ENCODE assay signal across 1 cellular context in the genomic region with DNA sequence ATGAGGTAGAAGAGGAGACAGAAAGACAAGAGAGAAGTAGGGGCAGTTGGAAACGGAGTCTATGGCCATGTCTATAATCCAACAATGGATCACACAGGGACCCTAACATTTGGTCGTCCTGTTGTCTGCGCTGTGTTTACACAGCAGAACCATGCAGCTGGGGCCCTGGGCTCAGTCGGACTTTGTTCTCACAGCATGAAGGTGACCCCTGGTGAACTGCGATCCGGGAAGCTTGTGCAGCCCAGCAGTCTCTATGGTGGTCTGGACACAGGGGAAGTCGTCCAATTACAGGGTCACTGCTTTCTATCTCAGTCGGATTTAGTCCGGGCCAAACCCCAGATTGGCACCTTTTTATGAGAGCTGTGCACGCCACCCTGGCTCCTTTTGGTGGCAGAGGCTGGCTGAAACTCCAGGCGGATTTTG.
TF ChIP-seq lines count a peak whose summit lies in the region.

No MANE protein-coding gene starts in this region.

TF ChIP-seq in HepG2, 621 proteins besides CTCF, POLR2A, EP300 and RAD21 (continued from another document and continues in another):
- TF ChIP-seq, protein P1, sequence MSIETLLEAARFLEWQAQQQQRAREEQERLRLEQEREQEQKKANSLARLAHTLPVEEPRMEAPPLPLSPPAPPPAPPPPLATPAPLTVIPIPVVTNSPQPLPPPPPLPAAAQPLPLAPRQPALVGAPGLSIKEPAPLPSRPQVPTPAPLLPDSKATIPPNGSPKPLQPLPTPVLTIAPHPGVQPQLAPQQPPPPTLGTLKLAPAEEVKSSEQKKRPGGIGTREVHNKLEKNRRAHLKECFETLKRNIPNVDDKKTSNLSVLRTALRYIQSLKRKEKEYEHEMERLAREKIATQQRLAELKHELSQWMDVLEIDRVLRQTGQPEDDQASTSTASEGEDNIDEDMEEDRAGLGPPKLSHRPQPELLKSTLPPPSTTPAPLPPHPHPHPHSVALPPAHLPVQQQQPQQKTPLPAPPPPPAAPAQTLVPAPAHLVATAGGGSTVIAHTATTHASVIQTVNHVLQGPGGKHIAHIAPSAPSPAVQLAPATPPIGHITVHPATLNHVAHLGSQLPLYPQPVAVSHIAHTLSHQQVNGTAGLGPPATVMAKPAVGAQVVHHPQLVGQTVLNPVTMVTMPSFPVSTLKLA (IDR thresholded peaks at IDR 0.05), result no peak
- TF ChIP-seq SIN3B (IDR thresholded peaks at IDR 0.05; ENCODE audit: low read length) (0 out of 2 replicates have a peak, but pooled peaks have one; percentile 14), PCBP1 (IDR thresholded peaks at IDR 0.05; ENCODE audit: borderline replicate concordance, low read depth, low read length) (no peak), SP4 (CRISPR knock-in tag; IDR thresholded peaks at IDR 0.05) (no peak; the same call in none of the 2 replicates), SAP130 (CRISPR knock-in tag; IDR thresholded peaks at IDR 0.05; ENCODE audit: low read depth) (peak; percentile 90), CHD2 (IDR thresholded peaks at IDR 0.05; ENCODE audit: low read depth, low read length) (0 out of 2 replicates have a peak, but pooled peaks have one; percentile 6), U2AF1 (optimal IDR thresholded peaks at IDR 0.05; ENCODE audit: low read depth, low read length) (peak; percentile 61), HOMEZ (CRISPR knock-in tag; IDR thresholded peaks at IDR 0.05; ENCODE audit: low read depth) (peak; percentile 98), CEBPB (IDR thresholded peaks at IDR 0.05; ENCODE audit: borderline replicate concordance, low read depth, low read length) (no peak), RAD51 (IDR thresholded peaks at IDR 0.05; ENCODE audit: borderline replicate concordance) (no peak), FOXO4 (CRISPR knock-in tag; conservative IDR thresholded peaks at IDR 0.05) (0 out of 2 replicates have a peak, but pooled peaks have one; percentile 86), MED8 (CRISPR knock-in tag; IDR thresholded peaks at IDR 0.05; ENCODE audit: insufficient replicate concordance) (peak; percentile 78), ZNF20 (CRISPR knock-in tag; IDR thresholded peaks at IDR 0.05) (no peak), ZNF784 (CRISPR knock-in tag; IDR thresholded peaks at IDR 0.05; ENCODE audit: borderline replicate concordance) (peak; percentile 94), ZBTB2 (CRISPR knock-in tag; IDR thresholded peaks at IDR 0.05; ENCODE audit: low read depth) (no peak), LCORL (IDR thresholded peaks at IDR 0.05) (0 out of 2 replicates have a peak, but pooled peaks have one; percentile 52), LCORL (CRISPR knock-in tag; IDR thresholded peaks at IDR 0.05) (peak; percentile 98), NCOA2 (CRISPR knock-in tag; IDR thresholded peaks at IDR 0.05) (peak; percentile 97), HOXA3 (CRISPR knock-in tag; IDR thresholded peaks at IDR 0.05) (peak; percentile 98), ZFY (CRISPR knock-in tag; IDR thresholded peaks at IDR 0.05) (peak; percentile 82), MAF1 (CRISPR knock-in tag; IDR thresholded peaks at IDR 0.05; ENCODE audit: borderline replicate concordance) (peak; percentile 33; the same call in 1 of the 2 replicates), PAF1 (CRISPR knock-in tag; IDR thresholded peaks at IDR 0.05) (no peak), ZNF292 (CRISPR knock-in tag; IDR thresholded peaks at IDR 0.05; ENCODE audit: borderline replicate concordance, low read depth) (peak; percentile 100), ELF3 (CRISPR knock-in tag; IDR thresholded peaks at IDR 0.05) (peak; percentile 98), HHEX (CRISPR knock-in tag; IDR thresholded peaks at IDR 0.05) (peak; percentile 82), ZBTB7A (CRISPR knock-in tag; IDR thresholded peaks at IDR 0.05) (peak; percentile 98), ZNF143 (CRISPR knock-in tag; IDR thresholded peaks at IDR 0.05) (peak; percentile 47), ZSCAN9 (CRISPR knock-in tag; IDR thresholded peaks at IDR 0.05; ENCODE audit: borderline replicate concordance) (peak; percentile 76), ZNF775 (CRISPR knock-in tag; IDR thresholded peaks at IDR 0.05; ENCODE audit: borderline replicate concordance) (0 out of 2 replicates have a peak, but pooled peaks have one; percentile 9), GPBP1L1 (CRISPR knock-in tag; IDR thresholded peaks at IDR 0.05) (no peak), ZNF335 (CRISPR knock-in tag; IDR thresholded peaks at IDR 0.05) (0 out of 2 replicates have a peak, but pooled peaks have one; percentile 70), ZNF513 (CRISPR knock-in tag; conservative IDR thresholded peaks at IDR 0.05) (no peak), JARID2 (CRISPR knock-in tag; IDR thresholded peaks at IDR 0.05; ENCODE audit: insufficient replicate concordance) (no peak), ZBTB21 (CRISPR knock-in tag; IDR thresholded peaks at IDR 0.05) (peak; percentile 66), ZNF883 (CRISPR knock-in tag; IDR thresholded peaks at IDR 0.05; ENCODE audit: not compliant biosample characterization) (peak; percentile 79), ZNF557 (CRISPR knock-in tag; IDR thresholded peaks at IDR 0.05) (peak; percentile 85; the same call in 1 of the 2 replicates), ZNF720 (CRISPR knock-in tag; IDR thresholded peaks at IDR 0.05) (peak; percentile 62; the same call in 1 of the 2 replicates), JUND (CRISPR knock-in tag; IDR thresholded peaks at IDR 0.05) (peak; percentile 88)
- TF ChIP-seq, protein P2, sequence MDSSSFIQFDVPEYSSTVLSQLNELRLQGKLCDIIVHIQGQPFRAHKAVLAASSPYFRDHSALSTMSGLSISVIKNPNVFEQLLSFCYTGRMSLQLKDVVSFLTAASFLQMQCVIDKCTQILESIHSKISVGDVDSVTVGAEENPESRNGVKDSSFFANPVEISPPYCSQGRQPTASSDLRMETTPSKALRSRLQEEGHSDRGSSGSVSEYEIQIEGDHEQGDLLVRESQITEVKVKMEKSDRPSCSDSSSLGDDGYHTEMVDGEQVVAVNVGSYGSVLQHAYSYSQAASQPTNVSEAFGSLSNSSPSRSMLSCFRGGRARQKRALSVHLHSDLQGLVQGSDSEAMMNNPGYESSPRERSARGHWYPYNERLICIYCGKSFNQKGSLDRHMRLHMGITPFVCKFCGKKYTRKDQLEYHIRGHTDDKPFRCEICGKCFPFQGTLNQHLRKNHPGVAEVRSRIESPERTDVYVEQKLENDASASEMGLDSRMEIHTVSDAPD (CRISPR knock-in tag; IDR thresholded peaks at IDR 0.05), result peak; percentile 95
- TF ChIP-seq, protein P3, sequence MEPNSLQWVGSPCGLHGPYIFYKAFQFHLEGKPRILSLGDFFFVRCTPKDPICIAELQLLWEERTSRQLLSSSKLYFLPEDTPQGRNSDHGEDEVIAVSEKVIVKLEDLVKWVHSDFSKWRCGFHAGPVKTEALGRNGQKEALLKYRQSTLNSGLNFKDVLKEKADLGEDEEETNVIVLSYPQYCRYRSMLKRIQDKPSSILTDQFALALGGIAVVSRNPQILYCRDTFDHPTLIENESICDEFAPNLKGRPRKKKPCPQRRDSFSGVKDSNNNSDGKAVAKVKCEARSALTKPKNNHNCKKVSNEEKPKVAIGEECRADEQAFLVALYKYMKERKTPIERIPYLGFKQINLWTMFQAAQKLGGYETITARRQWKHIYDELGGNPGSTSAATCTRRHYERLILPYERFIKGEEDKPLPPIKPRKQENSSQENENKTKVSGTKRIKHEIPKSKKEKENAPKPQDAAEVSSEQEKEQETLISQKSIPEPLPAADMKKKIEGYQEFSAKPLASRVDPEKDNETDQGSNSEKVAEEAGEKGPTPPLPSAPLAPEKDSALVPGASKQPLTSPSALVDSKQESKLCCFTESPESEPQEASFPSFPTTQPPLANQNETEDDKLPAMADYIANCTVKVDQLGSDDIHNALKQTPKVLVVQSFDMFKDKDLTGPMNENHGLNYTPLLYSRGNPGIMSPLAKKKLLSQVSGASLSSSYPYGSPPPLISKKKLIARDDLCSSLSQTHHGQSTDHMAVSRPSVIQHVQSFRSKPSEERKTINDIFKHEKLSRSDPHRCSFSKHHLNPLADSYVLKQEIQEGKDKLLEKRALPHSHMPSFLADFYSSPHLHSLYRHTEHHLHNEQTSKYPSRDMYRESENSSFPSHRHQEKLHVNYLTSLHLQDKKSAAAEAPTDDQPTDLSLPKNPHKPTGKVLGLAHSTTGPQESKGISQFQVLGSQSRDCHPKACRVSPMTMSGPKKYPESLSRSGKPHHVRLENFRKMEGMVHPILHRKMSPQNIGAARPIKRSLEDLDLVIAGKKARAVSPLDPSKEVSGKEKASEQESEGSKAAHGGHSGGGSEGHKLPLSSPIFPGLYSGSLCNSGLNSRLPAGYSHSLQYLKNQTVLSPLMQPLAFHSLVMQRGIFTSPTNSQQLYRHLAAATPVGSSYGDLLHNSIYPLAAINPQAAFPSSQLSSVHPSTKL (CRISPR knock-in tag; IDR thresholded peaks at IDR 0.05), result peak; percentile 99
- TF ChIP-seq, protein P4, sequence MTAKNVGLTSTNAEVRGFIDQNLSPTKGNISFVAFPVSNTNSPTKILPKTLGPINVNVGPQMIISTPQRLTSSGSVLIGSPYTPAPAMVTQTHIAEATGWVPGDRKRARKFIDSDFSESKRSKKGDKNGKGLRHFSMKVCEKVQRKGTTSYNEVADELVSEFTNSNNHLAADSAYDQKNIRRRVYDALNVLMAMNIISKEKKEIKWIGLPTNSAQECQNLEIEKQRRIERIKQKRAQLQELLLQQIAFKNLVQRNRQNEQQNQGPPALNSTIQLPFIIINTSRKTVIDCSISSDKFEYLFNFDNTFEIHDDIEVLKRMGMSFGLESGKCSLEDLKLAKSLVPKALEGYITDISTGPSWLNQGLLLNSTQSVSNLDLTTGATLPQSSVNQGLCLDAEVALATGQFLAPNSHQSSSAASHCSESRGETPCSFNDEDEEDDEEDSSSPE (CRISPR knock-in tag; IDR thresholded peaks at IDR 0.05), result no peak
- TF ChIP-seq, protein P5, sequence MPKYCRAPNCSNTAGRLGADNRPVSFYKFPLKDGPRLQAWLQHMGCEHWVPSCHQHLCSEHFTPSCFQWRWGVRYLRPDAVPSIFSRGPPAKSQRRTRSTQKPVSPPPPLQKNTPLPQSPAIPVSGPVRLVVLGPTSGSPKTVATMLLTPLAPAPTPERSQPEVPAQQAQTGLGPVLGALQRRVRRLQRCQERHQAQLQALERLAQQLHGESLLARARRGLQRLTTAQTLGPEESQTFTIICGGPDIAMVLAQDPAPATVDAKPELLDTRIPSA (CRISPR knock-in tag; IDR thresholded peaks at IDR 0.05; ENCODE audit: borderline replicate concordance), result no peak
- TF ChIP-seq, protein P6, sequence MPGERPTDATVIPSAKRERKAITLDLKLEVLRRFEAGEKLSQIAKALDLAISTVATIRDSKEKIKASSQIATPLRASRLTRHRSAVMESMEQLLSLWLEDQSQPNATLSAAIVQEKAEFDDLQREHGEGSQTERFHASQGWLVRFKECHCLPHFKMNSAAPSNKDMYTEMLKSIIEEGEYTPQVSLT (CRISPR knock-in tag; IDR thresholded peaks at IDR 0.05; ENCODE audit: borderline replicate concordance, low read depth), result no peak
